ENCODE assay signal across 21 cellular contexts in the genomic region with DNA sequence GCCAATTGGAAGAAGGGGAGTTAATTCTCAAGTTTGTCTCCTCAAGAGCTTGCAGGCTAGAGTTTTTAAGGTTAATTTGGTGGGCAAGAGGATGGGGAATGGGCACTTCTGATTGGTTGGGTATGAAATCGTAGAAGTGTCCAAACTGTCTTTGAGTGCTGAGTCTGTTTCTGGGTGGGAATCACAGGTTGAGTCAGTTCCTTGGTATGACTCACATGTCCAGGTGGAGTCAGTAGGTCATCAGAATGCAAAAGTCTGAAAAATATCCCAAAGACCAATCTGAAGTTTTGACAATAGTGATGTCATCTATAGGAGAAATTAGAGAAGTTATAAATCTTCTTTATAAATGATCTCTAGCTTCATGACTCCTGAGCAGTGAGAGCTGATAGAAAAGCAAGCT.
"Had no signal": no experiment of that assay in that cellular context is flagged by ENCODE, and none has a peak within 500 bp of the region (broad histone marks: within the 10 kb centered on the region; RNA-seq: fewer than 3 reads in every experiment).

No MANE protein-coding gene starts in this region.

- H3K27me3 ChIP-seq: heart right ventricle, sigmoid colon, testis, tibial nerve, upper lobe of right lung had no signal

- ATAC-seq: esophagus mucosa; heart right ventricle; left colon; naive thymus-derived CD4-positive, alpha-beta T cell; stimulated activated naive B cell treated with anti-CD40 and anti-IgM and Interleukin-4, amounts not matched to agents 10 μg/mL and 1 μg/mL and 100 μg/mL, for 72 hours; stimulated activated naive CD8-positive, alpha-beta T cell treated with anti-CD3 and anti-CD28 coated beads, Interleukin-15, amount 100 ng/mL, for 72 hours; upper lobe of right lung had no signal

- H3K4me1 ChIP-seq: heart right ventricle, parathyroid adenoma, prostate gland, sigmoid colon, testis, tibial nerve, upper lobe of right lung had no signal

- H3K27me3 Mint-ChIP-seq: naive thymus-derived CD4-positive, alpha-beta T cell; stimulated activated naive B cell treated with anti-CD40 and anti-IgM and Interleukin-4, amounts not matched to agents 10 μg/mL and 1 μg/mL and 100 μg/mL, for 72 hours; stimulated activated naive CD8-positive, alpha-beta T cell treated with anti-CD3 and anti-CD28 coated beads, Interleukin-15, amount 100 ng/mL, for 72 hours had no signal

- H3K4me3 Mint-ChIP-seq: naive thymus-derived CD4-positive, alpha-beta T cell; nephron progenitor cell; stimulated activated naive B cell treated with anti-CD40 and anti-IgM and Interleukin-4, amounts not matched to agents 10 μg/mL and 1 μg/mL and 100 μg/mL, for 72 hours; stimulated activated naive CD8-positive, alpha-beta T cell treated with anti-CD3 and anti-CD28 coated beads, Interleukin-15, amount 100 ng/mL, for 72 hours had no signal

- FAIRE-seq: frontal cortex, keratinocyte had no signal

- DNase-seq: effector CD4-positive, alpha-beta T cell; heart right ventricle; left colon; naive thymus-derived CD4-positive, alpha-beta T cell; nephron progenitor cell; retina; sigmoid colon; stimulated activated CD4-positive, alpha-beta T cell treated with anti-CD3 and anti-CD28 coated beads, Interleukin-2, amount 100 ng/mL, for 24 hours; stimulated activated CD4-positive, alpha-beta T cell treated with anti-CD3 and anti-CD28 coated beads, Interleukin-4, amount 100 ng/mL, for 4 hours; stimulated activated naive B cell treated with anti-CD40 and anti-IgM and Interleukin-4, amounts not matched to agents 10 μg/mL and 1 μg/mL and 100 μg/mL, for 72 hours; stimulated activated naive CD8-positive, alpha-beta T cell treated with anti-CD3 and anti-CD28 coated beads, Interleukin-15, amount 100 ng/mL, for 72 hours; testis; upper lobe of right lung had no signal

- H2AFZ ChIP-seq: parathyroid adenoma had no signal

- H3K4me3 ChIP-seq: coronary artery, heart right ventricle, prostate gland, sigmoid colon, skin epidermis, testis, tibial nerve, upper lobe of right lung had no signal

- H3K27ac ChIP-seq: coronary artery, heart right ventricle, parathyroid adenoma, prostate gland, sigmoid colon, skin epidermis, testis, tibial nerve, upper lobe of right lung had no signal

- H3K36me3 Mint-ChIP-seq: naive thymus-derived CD4-positive, alpha-beta T cell; stimulated activated naive B cell treated with anti-CD40 and anti-IgM and Interleukin-4, amounts not matched to agents 10 μg/mL and 1 μg/mL and 100 μg/mL, for 72 hours had no signal

- H3K9me3 ChIP-seq: heart right ventricle, prostate gland, sigmoid colon, testis, tibial nerve, upper lobe of right lung had no signal

- H3K9ac ChIP-seq: parathyroid adenoma had no signal

- H3K36me3 ChIP-seq: heart right ventricle, prostate gland, sigmoid colon, tibial nerve, upper lobe of right lung had no signal

- H3K79me2 ChIP-seq: parathyroid adenoma had no signal

- H3K27ac Mint-ChIP-seq: naive thymus-derived CD4-positive, alpha-beta T cell; nephron progenitor cell; stimulated activated naive B cell treated with anti-CD40 and anti-IgM and Interleukin-4, amounts not matched to agents 10 μg/mL and 1 μg/mL and 100 μg/mL, for 72 hours; stimulated activated naive CD8-positive, alpha-beta T cell treated with anti-CD3 and anti-CD28 coated beads, Interleukin-15, amount 100 ng/mL, for 72 hours had no signal

- H3K4me1 Mint-ChIP-seq: naive thymus-derived CD4-positive, alpha-beta T cell; nephron progenitor cell; stimulated activated naive B cell treated with anti-CD40 and anti-IgM and Interleukin-4, amounts not matched to agents 10 μg/mL and 1 μg/mL and 100 μg/mL, for 72 hours; stimulated activated naive CD8-positive, alpha-beta T cell treated with anti-CD3 and anti-CD28 coated beads, Interleukin-15, amount 100 ng/mL, for 72 hours had no signal

- H3K9me3 Mint-ChIP-seq: nephron progenitor cell; stimulated activated naive CD8-positive, alpha-beta T cell treated with anti-CD3 and anti-CD28 coated beads, Interleukin-15, amount 100 ng/mL, for 72 hours had no signal
